ENCODE assay signal across 29 cellular contexts in the genomic region with DNA sequence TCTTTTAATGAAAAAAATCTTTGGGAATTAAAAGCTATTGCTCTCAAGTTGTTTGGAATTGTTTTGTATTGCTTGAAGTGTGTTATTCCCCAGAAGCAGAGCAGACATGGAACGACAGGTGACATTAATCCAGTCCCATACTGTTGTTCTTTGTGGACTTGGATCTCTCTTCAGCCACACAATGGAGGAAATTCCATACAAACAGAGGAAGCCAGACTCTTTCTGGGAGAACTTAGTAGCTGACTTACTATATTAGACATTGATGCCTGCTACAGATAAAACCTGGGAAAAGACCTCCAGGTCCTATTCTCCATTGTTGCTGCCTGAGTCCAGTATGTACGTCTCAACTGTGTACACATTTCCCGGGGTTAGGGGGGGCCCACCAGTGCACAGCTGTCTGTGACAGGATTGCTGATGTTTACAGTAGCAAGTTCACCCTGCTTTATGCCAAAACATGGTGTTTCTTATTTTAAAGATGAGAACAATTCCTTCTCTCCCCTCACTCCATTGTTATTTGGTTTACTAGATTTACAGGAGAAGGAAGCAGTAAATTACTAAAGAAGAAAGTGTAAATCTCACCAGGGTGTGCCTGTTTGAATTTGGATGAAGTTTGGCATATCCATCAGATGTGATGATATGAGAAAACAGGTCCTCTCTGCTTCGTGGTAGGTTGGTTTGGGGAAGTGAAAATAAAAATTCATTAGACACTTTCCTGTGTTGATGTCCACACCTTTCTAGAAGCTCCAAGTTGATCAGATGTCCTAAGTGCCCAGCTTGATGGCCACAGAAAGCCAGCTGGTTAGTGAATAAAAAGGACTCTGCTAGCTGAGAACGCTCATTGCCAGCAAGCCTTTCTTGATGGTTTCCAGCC.
DNase-seq lines count a peak whose midpoint lies in the region; ATAC-seq, FAIRE-seq and TF ChIP-seq lines count a peak whose summit lies in the region.
"Had no signal": no experiment of that assay in that cellular context is flagged by ENCODE, and none has a peak within 500 bp of the region (broad histone marks: within the 10 kb centered on the region; RNA-seq: fewer than 3 reads in every experiment).

No MANE protein-coding gene starts in this region.

- FAIRE-seq in bronchial epithelial cell (lab: Jason Lieb, UNC) = peak; percentile 70
- FAIRE-seq: A549, GM18507, HepG2, RCC 7860 had no signal

- H3K4me3 Mint-ChIP-seq in memory B cell = no peak overlapping the region
- H3K4me3 Mint-ChIP-seq: CD14-positive monocyte; CD8-positive, alpha-beta memory T cell; H9 had no signal

- H3K36me3 ChIP-seq in DOHH2 (ENCODE audit: control insufficient read depth, low read length) (no peaks in the 10 kb centered on the region), OCI-LY3 (replicated peaks; ENCODE audit: low read depth, low read length) (no peaks in the 10 kb centered on the region), bronchial epithelial cell (ENCODE audit: control insufficient read depth, insufficient read depth, low read length) (no peaks in the 10 kb centered on the region), hepatocyte (replicated peaks; ENCODE audit: insufficient read depth, low read depth) (no peaks in the 10 kb centered on the region)
- H3K36me3 ChIP-seq: BE2C had no signal

- no peak overlapping the region for H3K4me3 ChIP-seq in DOHH2 (ENCODE audit: low read length)
- no peak overlapping the region for H3K4me3 ChIP-seq in OCI-LY3 (ENCODE audit: low read length)
- no peak overlapping the region for H3K4me3 ChIP-seq in bronchial epithelial cell (ENCODE audit: low read depth, low read length)
- H3K4me3 ChIP-seq in hepatocyte = no peak overlapping the region
- H3K4me3 ChIP-seq: A549, GM23248 had no signal

- H3K79me2 ChIP-seq in DOHH2 (ENCODE audit: control insufficient read depth, low read length) (no peaks in the 10 kb centered on the region), OCI-LY3 (ENCODE audit: low read length) (no peaks in the 10 kb centered on the region), hepatocyte (no peaks in the 10 kb centered on the region)

- no peaks in the 10 kb centered on the region for H3K9me3 Mint-ChIP-seq in memory B cell
- H3K9me3 Mint-ChIP-seq: CD14-positive monocyte; CD8-positive, alpha-beta memory T cell; H9 had no signal

- no peaks in the 10 kb centered on the region for H3K27me3 ChIP-seq in DOHH2 (ENCODE audit: control insufficient read depth, low read length)
- no peaks in the 10 kb centered on the region for H3K27me3 ChIP-seq in OCI-LY3 (ENCODE audit: low read depth, low read length)
- no peaks in the 10 kb centered on the region for H3K27me3 ChIP-seq in bronchial epithelial cell (ENCODE audit: control insufficient read depth, insufficient read depth, low read length)
- no peaks in the 10 kb centered on the region for H3K27me3 ChIP-seq in hepatocyte
- H3K27me3 ChIP-seq: BE2C had no signal

- peak overlapping the region; percentile 5 for H3K4me2 ChIP-seq in DOHH2 (ENCODE audit: low read length)
- H3K4me2 ChIP-seq in OCI-LY3 (ENCODE audit: low read length) = peak overlapping the region; percentile 15; the same call in 1 of the 2 replicates
- no peak overlapping the region for H3K4me2 ChIP-seq in hepatocyte
- H3K4me2 ChIP-seq: A549 had no signal

- no peak overlapping the region for H3K27ac Mint-ChIP-seq in memory B cell
- H3K27ac Mint-ChIP-seq: CD14-positive monocyte; CD8-positive, alpha-beta memory T cell; H9 had no signal

- H3K27me3 Mint-ChIP-seq in memory B cell = peaks cover 6% of the 10 kb centered on the region

- H3K4me1 Mint-ChIP-seq in memory B cell = peaks cover 19% of the 10 kb centered on the region
- H3K4me1 Mint-ChIP-seq: CD14-positive monocyte; CD8-positive, alpha-beta memory T cell; H9 had no signal

- peaks cover 29% of the 10 kb centered on the region for H3K4me1 ChIP-seq in DOHH2 (ENCODE audit: control insufficient read depth, low read length)
- H3K4me1 ChIP-seq in OCI-LY3 (ENCODE audit: low read length) = peaks cover 21% of the 10 kb centered on the region
- peaks cover 5% of the 10 kb centered on the region for H3K4me1 ChIP-seq in hepatocyte (ENCODE audit: insufficient read depth)
- H3K4me1 ChIP-seq: A549, BE2C had no signal

- H3K9me2 ChIP-seq in DOHH2 (replicated peaks; ENCODE audit: control insufficient read depth, low read length) (no peaks in the 10 kb centered on the region), hepatocyte (replicated peaks; ENCODE audit: insufficient read depth) (no peaks in the 10 kb centered on the region)

- ATAC-seq in memory B cell (ENCODE audit: low read depth) = peak; percentile 57
- no peak for ATAC-seq in HG03571 (IDR thresholded peaks at IDR 0.05; ENCODE audit: unreplicated experiment)
- ATAC-seq in GM19397 (IDR thresholded peaks at IDR 0.05; ENCODE audit: unreplicated experiment) = no peak
- ATAC-seq: A549, HepG2, SK-N-SH treated with all-trans-retinoic acid at 6 μM for 48 hours had no signal

- no peak overlapping the region for H3K9ac ChIP-seq in OCI-LY3 (ENCODE audit: low read length)
- H3K9ac ChIP-seq: GM23248 had no signal

- H3K36me3 Mint-ChIP-seq in memory B cell = no peaks in the 10 kb centered on the region
- H3K36me3 Mint-ChIP-seq: CD14-positive monocyte; CD8-positive, alpha-beta memory T cell had no signal

- H3K9me3 ChIP-seq in DOHH2 (ENCODE audit: control insufficient read depth, insufficient read depth, low read length) = no peaks in the 10 kb centered on the region
- H3K9me3 ChIP-seq in OCI-LY3 (ENCODE audit: insufficient read depth, low read length) = no peaks in the 10 kb centered on the region
- H3K9me3 ChIP-seq in hepatocyte (ENCODE audit: low read depth) = no peaks in the 10 kb centered on the region
- H3K9me3 ChIP-seq: A549, BE2C had no signal

- H2AFZ ChIP-seq in OCI-LY3 (ENCODE audit: low read depth, low read length) = no peak overlapping the region
- H2AFZ ChIP-seq in hepatocyte = no peak overlapping the region
- H2AFZ ChIP-seq: GM23248 had no signal

- 62% methylated on average over 5 of the region's 5 CpGs for WGBS in hepatocyte (ENCODE audit: low lambda C conversion rate, missing lambda C conversion rate)

- no peaks in the 10 kb centered on the region for H3F3A ChIP-seq in DOHH2 (ENCODE audit: control insufficient read depth, insufficient read depth)

- TF ChIP-seq CTCF in DOHH2 (IDR thresholded peaks at IDR 0.05; ENCODE audit: low read depth, low read length, poor library complexity, severe bottlenecking) = no peak
- TF ChIP-seq CTCF in OCI-LY3 (IDR thresholded peaks at IDR 0.05; ENCODE audit: low read depth, low read length) = no peak
- no peak for TF ChIP-seq CTCF in bronchial epithelial cell (IDR thresholded peaks at IDR 0.05; ENCODE audit: insufficient read depth, low read length, severe bottlenecking)
- no peak for TF ChIP-seq CTCF in hepatocyte (IDR thresholded peaks at IDR 0.05; ENCODE audit: poor library complexity)

- no peak overlapping the region for H3K27ac ChIP-seq in DOHH2 (ENCODE audit: low read depth, low read length)
- H3K27ac ChIP-seq in OCI-LY3 (ENCODE audit: low read length) = no peak overlapping the region
- no peak overlapping the region for H3K27ac ChIP-seq in hepatocyte
- H3K27ac ChIP-seq: A549, GM23248 had no signal

- no peaks in the 10 kb centered on the region for H4K20me1 ChIP-seq in DOHH2 (ENCODE audit: control insufficient read depth, insufficient read depth, low read depth, low read length)
- no peaks in the 10 kb centered on the region for H4K20me1 ChIP-seq in OCI-LY3 (ENCODE audit: insufficient read depth, low read length)
- H4K20me1 ChIP-seq in hepatocyte (ENCODE audit: insufficient read depth, poor library complexity, severe bottlenecking) = no peaks in the 10 kb centered on the region

- DNase-seq in bronchial epithelial cell (ENCODE audit: low read depth) = no peak
- DNase-seq in memory B cell (ENCODE audit: low spot score in 2 of 2) = no peak
- DNase-seq in hepatocyte (ENCODE audit: low spot score) = no peak
- DNase-seq in NCI-H446 treated with DMSO at 0.1 percent for 48 hours (lab: John Stamatoyannopoulos, UW) = no peak
- DNase-seq: BE2C; CD8-positive, alpha-beta memory T cell; DMS 273 treated with DMSO at 0.1 percent for 48 hours; DMS79; GF-D8; GM23248; H9; Karpas-422; MV-4-11; NCI-H1105 treated with DMSO at 0.1 percent for 48 hours; NCI-H146; NCI-H1930; NCI-H2107; NCI-H446; NCI-H526 treated with DMSO at 0.1 percent for 48 hours had no signal
